11 cellular contexts compared by ENCODE assay signal in the genomic region with DNA sequence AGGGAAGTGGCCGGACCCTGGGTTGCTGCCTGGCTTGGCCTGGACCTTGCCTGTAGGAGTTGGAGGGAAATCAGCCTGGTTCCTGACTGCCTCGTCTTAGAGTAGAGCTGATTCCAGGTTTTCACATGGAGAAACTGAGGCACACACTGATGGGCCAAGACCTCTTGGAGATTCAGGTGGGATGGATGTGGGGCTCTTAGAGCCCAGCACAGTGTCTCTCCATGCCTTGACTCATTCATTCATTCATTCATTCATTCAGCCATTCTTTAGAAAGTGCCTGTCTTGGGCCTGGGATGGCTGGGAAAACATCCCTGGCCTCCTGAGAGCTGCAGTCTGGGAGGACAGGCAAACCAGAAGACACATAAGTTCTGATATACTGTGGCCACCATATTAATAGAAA. TPM values are rescaled to one million over a fixed set of nuclear protein-coding genes. Genes with fewer than 3 reads are reported as not detected.
DNase-seq lines count a peak whose midpoint lies in the region; ATAC-seq and TF ChIP-seq lines count a peak whose summit lies in the region.
"Had no signal": no experiment of that assay in that cellular context is flagged by ENCODE, and none has a peak within 500 bp of the region (broad histone marks: within the 10 kb centered on the region; RNA-seq: fewer than 3 reads in every experiment).

No MANE protein-coding gene starts in this region.

- peak overlapping the region; percentile 23 for H3K4me3 Mint-ChIP-seq in activated naive CD4-positive, alpha-beta T cell treated with anti-CD3 and anti-CD28 coated beads for 36 hours

- TF ChIP-seq POLR2A in suprapubic skin (IDR thresholded peaks at IDR 0.05) (no peak), testis (IDR thresholded peaks at IDR 0.05) (no peak)

- CTCF ChIA-PET in activated naive CD4-positive, alpha-beta T cell treated with anti-CD3 and anti-CD28 coated beads for 36 hours (lab: Charles Lee): no interaction called here

- no peak for ATAC-seq in GM21528 (IDR thresholded peaks at IDR 0.05; ENCODE audit: low FRiP score, unreplicated experiment)

- peak overlapping the region; percentile 42 for H3K27ac Mint-ChIP-seq in activated naive CD4-positive, alpha-beta T cell treated with anti-CD3 and anti-CD28 coated beads for 36 hours

- peaks cover 10% of the 10 kb centered on the region for H3K36me3 Mint-ChIP-seq in activated naive CD4-positive, alpha-beta T cell treated with anti-CD3 and anti-CD28 coated beads for 36 hours (ENCODE audit: low read depth)

- peaks cover 59% of the 10 kb centered on the region for H3K4me1 Mint-ChIP-seq in activated naive CD4-positive, alpha-beta T cell treated with anti-CD3 and anti-CD28 coated beads for 36 hours (ENCODE audit: low read depth)

- H3K27me3 Mint-ChIP-seq in activated naive CD4-positive, alpha-beta T cell treated with anti-CD3 and anti-CD28 coated beads for 36 hours (ENCODE audit: low read depth): no peaks in the 10 kb centered on the region

- no peaks in the 10 kb centered on the region for H3K9me3 Mint-ChIP-seq in activated naive CD4-positive, alpha-beta T cell treated with anti-CD3 and anti-CD28 coated beads for 36 hours

- no peak for DNase-seq in activated naive CD4-positive, alpha-beta T cell treated with anti-CD3 and anti-CD28 coated beads for 36 hours
- no peak for DNase-seq in activated naive CD4-positive, alpha-beta T cell treated with Interleukin-2 at 50 U/mL for 16 hours
- DNase-seq in suprapubic skin (ENCODE audit: low spot score in 2 of 2): no peak
- DNase-seq in AG08395 (ENCODE audit: low spot score): no peak
- no peak for DNase-seq in testis
- DNase-seq: adrenal gland, C1 segment of cervical spinal cord, posterior cingulate gyrus had no signal

- H3K36me3 ChIP-seq in suprapubic skin (peaks cover 16% of the 10 kb centered on the region), testis (ENCODE audit: low read depth, missing control alignments) (no peaks in the 10 kb centered on the region)

- intact Hi-C loops in activated naive CD4-positive, alpha-beta T cell treated with anti-CD3 and anti-CD28 coated beads for 36 hours (cut with micrococcal nuclease): loop anchor here (5.0 kb wide), 1 partner anchor 143 kb away; a partner anchor contains a TSS
- intact Hi-C loops in testis (cut with DNase I; ENCODE audit: low total_unique reads): loop anchor here (5.0 kb wide), 1 partner anchor 38 kb away; a partner anchor contains a TSS

- WGBS in suprapubic skin: 69% methylated on average over 2 of the region's 2 CpGs
- 38 to 57% methylated on average over 2 of the region's 2 CpGs for WGBS in testis, 2 donors

- H3K27ac ChIP-seq in angular gyrus (ENCODE audit: low read depth, low read length) (peak overlapping the region; percentile 32), layer of hippocampus (ENCODE audit: low read depth, low read length) (peak overlapping the region; percentile 56), suprapubic skin (no peak overlapping the region), testis (no peak overlapping the region)

- H3K4me3 ChIP-seq in suprapubic skin: peak overlapping the region; percentile 92
- H3K4me3 ChIP-seq in testis: no peak overlapping the region

- TF ChIP-seq EP300 in suprapubic skin (IDR thresholded peaks at IDR 0.05): no peak

- H3K9me3 ChIP-seq in suprapubic skin (no peaks in the 10 kb centered on the region), testis (no peaks in the 10 kb centered on the region)
- H3K9me3 ChIP-seq: adrenal gland had no signal

- TF ChIP-seq CTCF in suprapubic skin (IDR thresholded peaks at IDR 0.05) (no peak), testis (IDR thresholded peaks at IDR 0.05) (no peak)

- H3K4me1 ChIP-seq in suprapubic skin (peaks cover 73% of the 10 kb centered on the region), testis (peaks cover 37% of the 10 kb centered on the region)

- H3K27me3 ChIP-seq in layer of hippocampus (ENCODE audit: control insufficient read depth, insufficient read depth, low read length) (no peaks in the 10 kb centered on the region), suprapubic skin (no peaks in the 10 kb centered on the region), testis (no peaks in the 10 kb centered on the region)
- H3K27me3 ChIP-seq: adrenal gland had no signal

RNA-seq across cellular contexts. Expression of a gene that starts 2.2 kb away (rescaled TPM):
- 10 to 100 TPM; 13.1 to 13.2 TPM for total RNA-seq in activated naive CD4-positive, alpha-beta T cell treated with anti-CD3 and anti-CD28 coated beads for 36 hours
- total RNA-seq in suprapubic skin: 100 to 1,000 TPM in 3 of 4 donors, 10 to 100 TPM in 1; 77.3 to 127 (median 108) TPM
- 10 to 100 TPM; 54.3 to 61.3 TPM for total RNA-seq in testis
- 30.9 TPM for polyA plus RNA-seq in testis (ENCODE audit: insufficient read depth, low read depth, low replicate concordance)

RNA-seq across cellular contexts. Expression of a gene that starts 2.4 kb away (rescaled TPM):
- total RNA-seq in activated naive CD4-positive, alpha-beta T cell treated with anti-CD3 and anti-CD28 coated beads for 36 hours: 10 to 100 TPM; 29.6 to 33.6 TPM
- total RNA-seq in suprapubic skin (10 to 100 TPM; 10.6 to 17.1 (median 14.6) TPM), testis (10 to 100 TPM; 14.0 to 18.0 TPM)
- polyA plus RNA-seq in testis (ENCODE audit: insufficient read depth, low read depth, low replicate concordance): 11.6 TPM

RNA-seq across cellular contexts. Expression of a gene that starts 36.6 kb away (rescaled TPM):
- under 1 TPM; 0.44 to 0.50 TPM for total RNA-seq in activated naive CD4-positive, alpha-beta T cell treated with anti-CD3 and anti-CD28 coated beads for 36 hours
- 10 to 100 TPM; 39.1 to 73.5 (median 49.5) TPM for total RNA-seq in suprapubic skin
- total RNA-seq in testis: 10 to 100 TPM; 10.9 to 18.5 TPM
- polyA plus RNA-seq in testis (ENCODE audit: insufficient read depth, low read depth, low replicate concordance): 15.1 TPM

RNA-seq across cellular contexts. Expression of a gene that starts 54.6 kb away (rescaled TPM):
- 10 to 100 TPM; 72.9 to 82.3 TPM for total RNA-seq in activated naive CD4-positive, alpha-beta T cell treated with anti-CD3 and anti-CD28 coated beads for 36 hours
- 10 to 100 TPM; 44.2 to 97.4 (median 79.4) TPM for total RNA-seq in suprapubic skin
- 10 to 100 TPM; 34.0 to 43.2 TPM for total RNA-seq in testis
- polyA plus RNA-seq in testis (ENCODE audit: insufficient read depth, low read depth, low replicate concordance): 14.4 TPM

Comparison
In these comparisons a context has a peak if more than half of its experiments do, and no peak if none do; other contexts are left out.
1. H3K27ac ChIP-seq: peak in angular gyrus (single experiment) and layer of hippocampus (single experiment); none in suprapubic skin (single experiment) and testis (0 of 2).
2. RNA of a gene that starts 36.6 kb away (total RNA-seq): 39.1 to 73.5 TPM in suprapubic skin and 10.9 to 18.5 TPM in testis; 0.44 to 0.50 TPM in activated naive CD4-positive, alpha-beta T cell treated with anti-CD3 and anti-CD28 coated beads for 36 hours; every median in the first group is over 4 times any median in the second.